ENCODE assay signal across 15 cellular contexts in genomic region chr4:73668806-73669205, GRCh38. TPM values are rescaled to one million over a fixed set of nuclear protein-coding genes. Genes with fewer than 3 reads are reported as not detected.
DNase-seq lines count a peak whose midpoint lies in the region; ATAC-seq and TF ChIP-seq lines count a peak whose summit lies in the region.
"Had no signal": no experiment of that assay in that cellular context is flagged by ENCODE, and none has a peak within 500 bp of the region (broad histone marks: within the 10 kb centered on the region; RNA-seq: fewer than 3 reads in every experiment).

No MANE protein-coding gene starts in this region.

- 67 to 86% (median 75%) methylated on average over 7 of the region's 7 CpGs for WGBS in spleen, 5 donors

- no peaks in the 10 kb centered on the region for H3K27me3 ChIP-seq in spleen (replicated peaks in 1 of 7)

- no peaks in the 10 kb centered on the region for H3K4me1 ChIP-seq in spleen
- H3K4me1 ChIP-seq: psoas muscle had no signal

- TF ChIP-seq CTCF in spleen (IDR thresholded peaks at IDR 0.05 in 8 of 11, conservative IDR thresholded peaks at IDR 0.05 in 3 of 11): no peak

- no peak overlapping the region for H3K4me3 ChIP-seq in spleen
- H3K4me3 ChIP-seq: psoas muscle had no signal

- H3K27ac ChIP-seq in spleen: peak overlapping the region in 6 of 8 donors; percentile 1 to 43 (median 8)
- H3K27ac ChIP-seq: psoas muscle had no signal

- no peak for TF ChIP-seq POLR2A in spleen (IDR thresholded peaks at IDR 0.05)

- no peaks in the 10 kb centered on the region for H3K36me3 ChIP-seq in spleen

- DNase-seq in NCI-H69 (lab: John Stamatoyannopoulos, UW) (peak; percentile 77), fibroblast of peridontal ligament (ENCODE audit: extremely low read depth) (peak; percentile 48), spleen (no peak), NAMALWA (ENCODE audit: low spot score) (no peak), ecto neural progenitor cell (ENCODE audit: low spot score) (no peak)
- no peak for DNase-seq in activated naive CD4-positive, alpha-beta T cell (lab: John Stamatoyannopoulos, UW)
- no peak for DNase-seq in activated naive CD4-positive, alpha-beta T cell treated with Interleukin-2 at 50 U/mL for 16 hours
- DNase-seq: activated T-cell treated with anti-CD3 and anti-CD28 coated beads, Interleukin-2, amount 50 U/mL, for 48 hours; CD4-positive, CD25-positive, alpha-beta regulatory T cell; GOT3; IMR-90; psoas muscle had no signal

- ATAC-seq in HG02885 (IDR thresholded peaks at IDR 0.05; ENCODE audit: poor library complexity, unreplicated experiment): peak; percentile 76
- ATAC-seq: psoas muscle had no signal

- no peaks in the 10 kb centered on the region for H3K9me3 ChIP-seq in spleen
- H3K9me3 ChIP-seq: psoas muscle had no signal

- intact Hi-C loops in spleen (cut with DNase I; ENCODE audit: low total_unique reads): no loop called here

RNA-seq across cellular contexts. Expression of gene RASSF6, which starts 48.6 kb away (rescaled TPM):
- total RNA-seq in spleen: 1 to 10 TPM in 1 of 7 donors, under 1 TPM in 6; 0.20 to 1.3 (median 0.30) TPM
- under 1 TPM; 0.09 to 0.41 (median 0.22) TPM for polyA plus RNA-seq in spleen
- total RNA-seq: CD4-positive, CD25-positive, alpha-beta regulatory T cell; endothelial cell of umbilical vein; IMR-90; psoas muscle; SK-MEL-5 had no signal
- polyA plus RNA-seq: endothelial cell of umbilical vein, IMR-90 had no signal

Comparison
In these comparisons a context has a peak if more than half of its experiments do, and no peak if none do; other contexts are left out.
1. DNase-seq: peak in NCI-H69 (single experiment) and fibroblast of peridontal ligament (single experiment); none in spleen (single experiment), NAMALWA (single experiment), ecto neural progenitor cell (single experiment), activated naive CD4-positive, alpha-beta T cell (0 of 4) and activated naive CD4-positive, alpha-beta T cell treated with Interleukin-2 at 50 U/mL for 16 hours (single experiment).